In genomic region chr22:49240016-49240380, GRCh38 we compare ENCODE assay signal across 34 cellular contexts.
"Had no signal": no experiment of that assay in that cellular context is flagged by ENCODE, and none has a peak within 500 bp of the region (broad histone marks: within the 10 kb centered on the region; RNA-seq: fewer than 3 reads in every experiment).

No MANE protein-coding gene starts in this region.

- H3K4me1 Mint-ChIP-seq: activated naive CD4-positive, alpha-beta T cell treated with anti-CD3 and anti-CD28 coated beads, Interleukin-2, amount 50 U/mL, for 24 hours; activated naive CD8-positive, alpha-beta T cell treated with anti-CD3 and anti-CD28 coated beads, Interleukin-2, amount 10 ng/mL, durations not matched to agents 7 days and 5 days had no signal

- H3K27ac Mint-ChIP-seq: activated CD8-positive, alpha-beta T cell treated with anti-CD3 and anti-CD28 coated beads, Interleukin-2, amount 10 ng/mL, durations not matched to agents 7 days and 5 days; activated naive CD4-positive, alpha-beta T cell treated with anti-CD3 and anti-CD28 coated beads, Interleukin-2, amount 50 U/mL, for 24 hours; activated naive CD8-positive, alpha-beta T cell treated with anti-CD3 and anti-CD28 coated beads, Interleukin-2, amount 10 ng/mL, durations not matched to agents 7 days and 5 days; activated T-cell treated with anti-CD3 and anti-CD28 coated beads, Interleukin-2, amount 50 U/mL, for 24 hours; activated T-helper 2 cell treated with anti-CD3 and anti-CD28 coated beads, Interferon-gamma antibody, Interleukin-2, Interleukin-4, amounts not matched to agents 10 μg/mL and 5 μg/mL and 100 μg/mL, durations not matched to agents 14 hours and 24 hours and 36 hours had no signal

- H3K4me2 ChIP-seq: KMS-11, PC-9 had no signal

- H3K27me3 ChIP-seq: adrenal gland, body of pancreas had no signal

- H3K4me1 ChIP-seq: adrenal gland, body of pancreas, breast epithelium had no signal

- H3K36me3 ChIP-seq: adrenal gland, breast epithelium had no signal

- H3K9ac ChIP-seq: KMS-11 had no signal

- H3K36me3 Mint-ChIP-seq: activated naive CD4-positive, alpha-beta T cell treated with anti-CD3 and anti-CD28 coated beads, Interleukin-2, amount 50 U/mL, for 24 hours; activated naive CD8-positive, alpha-beta T cell treated with anti-CD3 and anti-CD28 coated beads, Interleukin-2, amount 10 ng/mL, durations not matched to agents 7 days and 5 days had no signal

- H3K27me3 Mint-ChIP-seq: activated naive CD4-positive, alpha-beta T cell treated with anti-CD3 and anti-CD28 coated beads, Interleukin-2, amount 50 U/mL, for 24 hours; activated naive CD8-positive, alpha-beta T cell treated with anti-CD3 and anti-CD28 coated beads, Interleukin-2, amount 10 ng/mL, durations not matched to agents 7 days and 5 days had no signal

- H2AFZ ChIP-seq: PC-9 had no signal

- H3K4me3 ChIP-seq: adrenal gland, body of pancreas, breast epithelium, PC-9 had no signal

- H3K9me3 ChIP-seq: adrenal gland, body of pancreas, breast epithelium had no signal

- DNase-seq: activated CD4-positive, alpha-beta T cell treated with anti-CD3 and anti-CD28 coated beads for 1 hour; activated CD4-positive, alpha-beta T cell treated with anti-CD3 and anti-CD28 coated beads for 48 hours; activated CD4-positive, alpha-beta T cell treated with anti-CD3 and anti-CD28 coated beads, Interleukin-2, amount 50 U/mL, for 48 hours; activated CD4-positive, CD25-positive, alpha-beta regulatory T cell; activated CD8-positive, alpha-beta T cell treated with anti-CD3 and anti-CD28 coated beads, Interleukin-2, amount 10 ng/mL, durations not matched to agents 7 days and 5 days; activated gamma-delta T cell; activated naive CD4-positive, alpha-beta T cell treated with Interleukin-2 at 50 U/mL for 16 hours; activated naive CD8-positive, alpha-beta T cell treated with anti-CD3 and anti-CD28 coated beads, Interleukin-2, amount 10 ng/mL, durations not matched to agents 7 days and 5 days; activated T-cell treated with anti-CD3 and anti-CD28 coated beads, Interleukin-2, amount 50 U/mL, for 24 hours; body of pancreas; caudate nucleus; MM.1S; MV-4-11; NCI-H1092; NCI-H1436 treated with DMSO at 0.1 percent for 48 hours; NCI-H1694 treated with DMSO at 0.1 percent for 48 hours; NCI-H2029; NCI-H2171; NCI-H510A; NCI-H526; NCI-H748 treated with DMSO at 0.1 percent for 48 hours; PC-9; SIG-M5; SW 1271; T-helper 1 cell; T-helper 2 cell; T-helper 9 cell had no signal

- H3K4me3 Mint-ChIP-seq: activated CD8-positive, alpha-beta T cell treated with anti-CD3 and anti-CD28 coated beads, Interleukin-2, amount 10 ng/mL, durations not matched to agents 7 days and 5 days; activated naive CD4-positive, alpha-beta T cell treated with anti-CD3 and anti-CD28 coated beads, Interleukin-2, amount 50 U/mL, for 24 hours; activated naive CD8-positive, alpha-beta T cell treated with anti-CD3 and anti-CD28 coated beads, Interleukin-2, amount 10 ng/mL, durations not matched to agents 7 days and 5 days; activated T-cell treated with anti-CD3 and anti-CD28 coated beads, Interleukin-2, amount 50 U/mL, for 24 hours had no signal

- H3K9me3 Mint-ChIP-seq: activated naive CD4-positive, alpha-beta T cell treated with anti-CD3 and anti-CD28 coated beads, Interleukin-2, amount 50 U/mL, for 24 hours; activated T-cell treated with anti-CD3 and anti-CD28 coated beads, Interleukin-2, amount 50 U/mL, for 24 hours; activated T-helper 2 cell treated with anti-CD3 and anti-CD28 coated beads, Interferon-gamma antibody, Interleukin-2, Interleukin-4, amounts not matched to agents 10 μg/mL and 5 μg/mL and 100 μg/mL, durations not matched to agents 14 hours and 24 hours and 36 hours had no signal

- H3K27ac ChIP-seq: adrenal gland, body of pancreas, breast epithelium, KMS-11, PC-9, RWPE1, VCaP had no signal
